8 cellular contexts compared by ENCODE assay signal in the genomic region with DNA sequence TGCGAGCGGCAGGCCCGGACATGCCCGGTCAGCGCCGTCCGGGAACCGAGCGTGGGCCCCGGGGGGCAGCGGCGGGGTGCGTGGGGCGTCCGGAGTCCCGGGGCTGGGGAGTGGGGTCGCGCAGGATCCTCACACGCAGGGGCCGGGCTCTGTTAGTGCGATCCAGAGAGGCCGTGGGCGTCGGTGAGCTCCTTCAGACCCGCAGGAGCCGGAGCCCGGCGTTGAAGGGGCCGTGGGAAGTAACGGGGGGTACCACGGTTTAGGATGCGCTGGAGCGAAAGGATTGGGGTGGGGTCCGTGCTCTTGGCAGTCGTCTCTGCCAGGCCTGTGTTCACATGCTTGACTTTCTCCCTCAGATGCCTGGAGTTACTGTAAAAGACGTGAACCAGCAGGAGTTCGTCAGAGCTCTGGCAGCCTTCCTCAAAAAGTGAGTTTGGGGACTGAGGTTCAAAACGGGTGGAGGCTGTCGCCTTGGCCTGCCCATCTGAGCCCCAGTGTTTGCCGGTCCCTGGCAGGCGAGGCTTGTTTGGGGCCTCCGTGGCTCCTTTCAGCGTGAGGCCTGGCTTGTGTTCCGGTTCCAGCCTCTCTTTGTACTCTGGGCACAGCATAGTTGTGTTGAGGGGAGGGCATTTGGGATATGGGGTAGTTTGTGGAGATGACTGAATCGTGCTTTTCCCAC. TPM values are rescaled to one million over a fixed set of nuclear protein-coding genes. Genes with fewer than 3 reads are reported as not detected.
DNase-seq lines count a peak whose midpoint lies in the region; ATAC-seq and TF ChIP-seq lines count a peak whose summit lies in the region.

No MANE protein-coding gene starts in this region.

- no peak for DNase-seq in BJ (ENCODE audit: low read depth)
- peak; percentile 48 for DNase-seq in stimulated activated naive CD4-positive, alpha-beta T cell treated with Interleukin-2 at 50 U/mL for 16 hours (lab: John Stamatoyannopoulos, UW)
- DNase-seq in SK-N-DZ (ENCODE audit: low spot score): no peak
- no peak for DNase-seq in NCI-H1694 (lab: John Stamatoyannopoulos, UW)

- peaks cover 21% of the 10 kb centered on the region for H3K4me1 ChIP-seq in HUES48 (ENCODE audit: control insufficient read depth, insufficient read depth, low read length)
- H3K4me1 ChIP-seq in iPS-20b (ENCODE audit: insufficient read depth, low read length): peaks cover 35% of the 10 kb centered on the region

- H3K27ac ChIP-seq in HUES48 (ENCODE audit: low read depth, low read length) (peak overlapping the region; percentile 92), angular gyrus (ENCODE audit: low read depth, low read length) (peak overlapping the region; percentile 100), iPS-20b (ENCODE audit: low read length) (peak overlapping the region; percentile 97)

- H3K27me3 ChIP-seq in BJ (ENCODE audit: control insufficient read depth, insufficient read depth, low read length) (no peaks in the 10 kb centered on the region), HUES48 (ENCODE audit: control insufficient read depth, insufficient read depth, low read length) (no peaks in the 10 kb centered on the region), iPS-20b (ENCODE audit: insufficient read depth, low read length) (no peaks in the 10 kb centered on the region)

- H3K9me3 ChIP-seq in HUES48 (ENCODE audit: control insufficient read depth, insufficient read depth, low read length): no peaks in the 10 kb centered on the region
- no peaks in the 10 kb centered on the region for H3K9me3 ChIP-seq in iPS-20b (ENCODE audit: insufficient read depth, low read depth, low read length)

- ATAC-seq in GM18873 (IDR thresholded peaks at IDR 0.05; ENCODE audit: low FRiP score, unreplicated experiment): no peak

- no peak for TF ChIP-seq CTCF in BJ (IDR thresholded peaks at IDR 0.05; ENCODE audit: insufficient read depth, low read depth, low read length)

- peak overlapping the region; percentile 94 for H3K4me3 ChIP-seq in BJ (ENCODE audit: low read depth, low read length)
- H3K4me3 ChIP-seq in HUES48 (ENCODE audit: low read depth, low read length): peak overlapping the region; percentile 79
- peak overlapping the region; percentile 100 for H3K4me3 ChIP-seq in iPS-20b (ENCODE audit: low read length)

- peaks cover 37% of the 10 kb centered on the region for H3K36me3 ChIP-seq in BJ (ENCODE audit: control insufficient read depth, insufficient read depth, low read length)
- H3K36me3 ChIP-seq in HUES48 (ENCODE audit: control insufficient read depth, insufficient read depth, low read length): peaks cover 51% of the 10 kb centered on the region
- peaks cover 52% of the 10 kb centered on the region for H3K36me3 ChIP-seq in iPS-20b (ENCODE audit: insufficient read depth, low read depth, low read length)

- CTCF ChIA-PET in BJ (lab: Yijun Ruan, JAX): interaction anchor here (0.6 to 2.6 kb wide), 7 partner anchors 9 to 540 kb away, joined by 3 to 7 read pairs (median 4); no protein-coding TSS in a partner anchor

- peak overlapping the region; percentile 99 for H3K9ac ChIP-seq in HUES48 (ENCODE audit: low read depth, low read length)
- H3K9ac ChIP-seq in iPS-20b (ENCODE audit: low read depth, low read length): peak overlapping the region; percentile 100

- POLR2A ChIA-PET in BJ (lab: Charles Lee): interaction anchor here (0.7 kb wide), 1 partner anchor 12 kb away, joined by 4 read pairs; no protein-coding TSS in a partner anchor

RNA-seq across cellular contexts. Expression of a gene that starts 0.5 kb away (rescaled TPM):
- polyA plus RNA-seq in BJ (2011; rRNA removed): 1,209 and 1,864 TPM in 2 replicates
- polyA minus RNA-seq in BJ (2011; rRNA and poly(A)+ RNA removed): 1,289 and 2,092 TPM in 2 replicates
- polyA plus RNA-seq in SK-N-DZ (2014; cell fraction: cytosol; rRNA removed): 657 and 776 TPM in 2 replicates
- polyA plus RNA-seq in SK-N-DZ (2014; cell fraction: nucleus; rRNA removed): 809 and 1,369 TPM in 2 replicates

RNA-seq across cellular contexts. Expression of a gene that starts 15.7 kb away (rescaled TPM):
- not detected in 2 replicates for polyA plus RNA-seq in BJ (2011; rRNA removed)
- polyA minus RNA-seq in BJ (2011; rRNA and poly(A)+ RNA removed): not detected in 2 replicates
- not detected in 2 replicates for polyA plus RNA-seq in SK-N-DZ (2014; cell fraction: cytosol; rRNA removed)
- polyA plus RNA-seq in SK-N-DZ (2014; cell fraction: nucleus; rRNA removed): not detected in 2 replicates

RNA-seq across cellular contexts. Expression of a gene that starts 16.1 kb away (rescaled TPM):
- polyA plus RNA-seq in BJ (2011; rRNA removed): not detected in 2 replicates
- polyA minus RNA-seq in BJ (2011; rRNA and poly(A)+ RNA removed): not detected in 2 replicates
- not detected in 2 replicates for polyA plus RNA-seq in SK-N-DZ (2014; cell fraction: cytosol; rRNA removed)
- not detected in 2 replicates for polyA plus RNA-seq in SK-N-DZ (2014; cell fraction: nucleus; rRNA removed)

RNA-seq across cellular contexts. Expression of a gene that starts 16.5 kb away (rescaled TPM):
- 0.17 and 0.37 TPM in 2 replicates for polyA plus RNA-seq in BJ (2011; rRNA removed)
- polyA minus RNA-seq in BJ (2011; rRNA and poly(A)+ RNA removed): 0.21 TPM in 1 of 2 replicates, not detected in the other
- polyA plus RNA-seq in SK-N-DZ (2014; cell fraction: cytosol; rRNA removed): 0.15 TPM in 1 of 2 replicates, not detected in the other
- polyA plus RNA-seq in SK-N-DZ (2014; cell fraction: nucleus; rRNA removed): not detected in 2 replicates

RNA-seq across cellular contexts. Expression of a gene that starts 22.4 kb away (rescaled TPM):
- 24.4 and 41.0 TPM in 2 replicates for polyA plus RNA-seq in BJ (2011; rRNA removed)
- 19.2 and 22.2 TPM in 2 replicates for polyA minus RNA-seq in BJ (2011; rRNA and poly(A)+ RNA removed)
- polyA plus RNA-seq in SK-N-DZ (2014; cell fraction: cytosol; rRNA removed): 16.7 and 17.0 TPM in 2 replicates
- polyA plus RNA-seq in SK-N-DZ (2014; cell fraction: nucleus; rRNA removed): 33.2 and 43.4 TPM in 2 replicates
